ENCODE assay signal across 25 cellular contexts in genomic region chr7:151692721-151693120, GRCh38.
DNase-seq lines count a peak whose midpoint lies in the region; ATAC-seq, FAIRE-seq and TF ChIP-seq lines count a peak whose summit lies in the region.
"Had no signal": no experiment of that assay in that cellular context is flagged by ENCODE, and none has a peak within 500 bp of the region (broad histone marks: within the 10 kb centered on the region; RNA-seq: fewer than 3 reads in every experiment).

No MANE protein-coding gene starts in this region.

- H3K4me3 ChIP-seq in right cardiac atrium (ENCODE audit: low read length) (no peak overlapping the region), sigmoid colon (no peak overlapping the region)
- H3K4me3 ChIP-seq: tibial artery had no signal

- DNase-seq in NCI-H187 (lab: John Stamatoyannopoulos, UW) (peak; percentile 21 to 36), NCI-H187 treated with DMSO at 0.1 percent for 48 hours (lab: John Stamatoyannopoulos, UW) (no peak), SK-N-DZ (ENCODE audit: low spot score) (peak; percentile 50), right cardiac atrium (no peak), sigmoid colon (no peak), frontal cortex (ENCODE audit: low spot score in 2 of 2) (no peak), putamen (ENCODE audit: low spot score) (no peak)
- DNase-seq in activated CD8-positive, alpha-beta memory T cell treated with anti-CD3 and anti-CD28 coated beads, Interleukin-2, amount 50 U/mL, for 48 hours, result no peak
- DNase-seq: activated CD4-positive, alpha-beta memory T cell treated with anti-CD3 and anti-CD28 coated beads, Interleukin-2, amount 10 ng/mL, durations not matched to agents 7 days and 5 days; activated effector memory CD4-positive, alpha-beta T cell treated with Interleukin-2 at 50 U/mL for 16 hours; activated naive CD8-positive, alpha-beta T cell treated with anti-CD3 and anti-CD28 coated beads for 36 hours; activated T-cell treated with anti-CD3 and anti-CD28 coated beads for 4 hours; BE2C; Calu3; cerebellar nuclear complex; head of caudate nucleus; left colon; NCI-H1694; NCI-H446 treated with DMSO at 0.1 percent for 48 hours; PC-3; SHP77 treated with DMSO at 0.1 percent for 48 hours; stimulated activated naive CD8-positive, alpha-beta T cell treated with anti-CD3 and anti-CD28 coated beads, Interleukin-15, amount 100 ng/mL, for 72 hours; tibial artery had no signal

- WGBS in right cardiac atrium, result 69% methylated on average over 9 of the region's 9 CpGs
- WGBS in sigmoid colon, 2 donors, result 86 to 93% methylated on average over 9 of the region's 9 CpGs

- H3K9me3 ChIP-seq in right cardiac atrium (ENCODE audit: control insufficient read depth, low read length) (no peaks in the 10 kb centered on the region), sigmoid colon (no peaks in the 10 kb centered on the region)
- H3K9me3 ChIP-seq: BE2C, tibial artery had no signal

- H3K27ac ChIP-seq in right cardiac atrium (ENCODE audit: low read length) (peak overlapping the region; percentile 73), sigmoid colon (peak overlapping the region in 3 of 4 donors; percentile 4 to 32 (median 17))

- H3K4me1 ChIP-seq in right cardiac atrium (ENCODE audit: control insufficient read depth, insufficient read depth, low read length) (peaks cover 12% of the 10 kb centered on the region), sigmoid colon (peaks cover 0 to 36% (median 33%) of the 10 kb centered on the region in 4 donors)

- H3K36me3 ChIP-seq in sigmoid colon, result no peaks in the 10 kb centered on the region
- H3K36me3 ChIP-seq: BE2C, tibial artery had no signal

- H3K27me3 ChIP-seq in right cardiac atrium (ENCODE audit: control insufficient read depth, insufficient read depth), result no peaks in the 10 kb centered on the region
- no peaks in the 10 kb centered on the region for H3K27me3 ChIP-seq in sigmoid colon
- H3K27me3 ChIP-seq: BE2C, tibial artery had no signal

- intact Hi-C loops in right cardiac atrium (cut with DNase I), result no loop called here
- intact Hi-C loops in sigmoid colon (cut with DNase I), result no loop called here

- peak in 1 of 2 donors; percentile 6 for ATAC-seq in right cardiac atrium
- ATAC-seq: activated CD4-positive, CD25-positive, alpha-beta regulatory T cell treated with anti-CD3 and anti-CD28 coated beads, Interleukin-2, amount 50 U/mL, for 24 hours; HCT116; left colon; PC-3; stimulated activated naive CD8-positive, alpha-beta T cell treated with anti-CD3 and anti-CD28 coated beads, Interleukin-15, amount 100 ng/mL, for 72 hours had no signal

- no peak for TF ChIP-seq POLR2A in sigmoid colon (IDR thresholded peaks at IDR 0.05)

- no peak for FAIRE-seq in frontal cortex (lab: Jason Lieb, UNC)

- TF ChIP-seq EP300 in sigmoid colon (IDR thresholded peaks at IDR 0.05), result no peak

- TF ChIP-seq CTCF in sigmoid colon (IDR thresholded peaks at IDR 0.05), result no peak

Comparison
In these comparisons a context has a peak if more than half of its experiments do, and no peak if none do; other contexts are left out.
1. DNase-seq: peak in NCI-H187 (2 of 2) and SK-N-DZ (single experiment); none in NCI-H187 treated with DMSO at 0.1 percent for 48 hours (single experiment), right cardiac atrium (0 of 3), sigmoid colon (single experiment), frontal cortex (0 of 2), putamen (single experiment) and activated CD8-positive, alpha-beta memory T cell treated with anti-CD3 and anti-CD28 coated beads, Interleukin-2, amount 50 U/mL, for 48 hours (single experiment).